Comparison of ENCODE assay signal across 1 cellular context in genomic region chr22:46604306-46604690, GRCh38.
TF ChIP-seq lines count a peak whose summit lies in the region.

No MANE protein-coding gene starts in this region.

TF ChIP-seq in K562, 482 proteins besides CTCF, POLR2A, EP300 and RAD21 (continued from another document and continues in another):
- TF ChIP-seq, protein P1, sequence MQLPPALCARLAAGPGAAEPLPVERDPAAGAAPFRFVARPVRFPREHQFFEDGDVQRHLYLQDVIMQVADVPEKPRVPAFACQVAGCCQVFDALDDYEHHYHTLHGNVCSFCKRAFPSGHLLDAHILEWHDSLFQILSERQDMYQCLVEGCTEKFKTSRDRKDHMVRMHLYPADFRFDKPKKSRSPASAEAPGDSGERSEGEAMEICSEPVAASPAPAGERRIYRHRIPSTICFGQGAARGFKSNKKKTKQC (CRISPR knock-in tag; IDR thresholded peaks at IDR 0.05) = no peak
- TF ChIP-seq BMI1 (IDR thresholded peaks at IDR 0.05; ENCODE audit: low read length) = no peak
- no peak for TF ChIP-seq FUS (optimal IDR thresholded peaks at IDR 0.05; ENCODE audit: low read depth, low read length)
- no peak for TF ChIP-seq GABPB2 (CRISPR knock-in tag; conservative IDR thresholded peaks at IDR 0.05)
- no peak for TF ChIP-seq ZNF431 (CRISPR knock-in tag; IDR thresholded peaks at IDR 0.05)
- no peak for TF ChIP-seq DACH1 (IDR thresholded peaks at IDR 0.05; ENCODE audit: partially characterized antibody)
- peak; percentile 91 for TF ChIP-seq BRD9 (IDR thresholded peaks at IDR 0.05; ENCODE audit: low read depth, partially characterized antibody)
- no peak for TF ChIP-seq SETDB1 (IDR thresholded peaks at IDR 0.05; ENCODE audit: low read length)
- peak; percentile 73 for TF ChIP-seq MITF (IDR thresholded peaks at IDR 0.05)
- TF ChIP-seq RBM39 (optimal IDR thresholded peaks at IDR 0.05; ENCODE audit: low read depth, low read length) = no peak
- no peak for TF ChIP-seq TARDBP (IDR thresholded peaks at IDR 0.05)
- TF ChIP-seq IRF9 (tag; IDR thresholded peaks at IDR 0.05) = no peak
- no peak for TF ChIP-seq NONO (IDR thresholded peaks at IDR 0.05; ENCODE audit: low read depth in 2 of 2, low read length in 1 of 2)
- TF ChIP-seq ZNF586 (CRISPR knock-in tag; conservative IDR thresholded peaks at IDR 0.05) = no peak
- TF ChIP-seq, protein P2, sequence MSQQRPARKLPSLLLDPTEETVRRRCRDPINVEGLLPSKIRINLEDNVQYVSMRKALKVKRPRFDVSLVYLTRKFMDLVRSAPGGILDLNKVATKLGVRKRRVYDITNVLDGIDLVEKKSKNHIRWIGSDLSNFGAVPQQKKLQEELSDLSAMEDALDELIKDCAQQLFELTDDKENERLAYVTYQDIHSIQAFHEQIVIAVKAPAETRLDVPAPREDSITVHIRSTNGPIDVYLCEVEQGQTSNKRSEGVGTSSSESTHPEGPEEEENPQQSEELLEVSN (IDR thresholded peaks at IDR 0.05; ENCODE audit: borderline replicate concordance in 1 of 2, extremely low read depth in 1 of 2, insufficient read depth in 1 of 2, insufficient read length in 1 of 2, low read depth in 1 of 2, low read length in 1 of 2, poor library complexity in 1 of 2, severe bottlenecking in 1 of 2) = no peak
- peak; percentile 48 for TF ChIP-seq SMAD1 (IDR thresholded peaks at IDR 0.05; ENCODE audit: low read depth, low read length, partially characterized antibody)
- no peak for TF ChIP-seq SAFB (IDR thresholded peaks at IDR 0.05; ENCODE audit: borderline replicate concordance, low read depth, low read length)
- no peak for TF ChIP-seq RFX5 (IDR thresholded peaks at IDR 0.05; ENCODE audit: low read depth, low read length)
- TF ChIP-seq, protein P3, sequence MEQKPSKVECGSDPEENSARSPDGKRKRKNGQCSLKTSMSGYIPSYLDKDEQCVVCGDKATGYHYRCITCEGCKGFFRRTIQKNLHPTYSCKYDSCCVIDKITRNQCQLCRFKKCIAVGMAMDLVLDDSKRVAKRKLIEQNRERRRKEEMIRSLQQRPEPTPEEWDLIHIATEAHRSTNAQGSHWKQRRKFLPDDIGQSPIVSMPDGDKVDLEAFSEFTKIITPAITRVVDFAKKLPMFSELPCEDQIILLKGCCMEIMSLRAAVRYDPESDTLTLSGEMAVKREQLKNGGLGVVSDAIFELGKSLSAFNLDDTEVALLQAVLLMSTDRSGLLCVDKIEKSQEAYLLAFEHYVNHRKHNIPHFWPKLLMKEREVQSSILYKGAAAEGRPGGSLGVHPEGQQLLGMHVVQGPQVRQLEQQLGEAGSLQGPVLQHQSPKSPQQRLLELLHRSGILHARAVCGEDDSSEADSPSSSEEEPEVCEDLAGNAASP (IDR thresholded peaks at IDR 0.05) = no peak
- peak; percentile 83 for TF ChIP-seq SMARCC2 (IDR thresholded peaks at IDR 0.05; ENCODE audit: low read depth)
- TF ChIP-seq TFAM (CRISPR knock-in tag; conservative IDR thresholded peaks at IDR 0.05) = no peak
- peak; percentile 69 for TF ChIP-seq STAT5A (IDR thresholded peaks at IDR 0.05; ENCODE audit: borderline replicate concordance, low read length)
- TF ChIP-seq ZBTB12 (CRISPR knock-in tag; IDR thresholded peaks at IDR 0.05) = no peak
- peak; percentile 95 for TF ChIP-seq CBFA2T3 (IDR thresholded peaks at IDR 0.05)
- TF ChIP-seq ZNF444 (CRISPR knock-in tag; IDR thresholded peaks at IDR 0.05) = no peak
- no peak for TF ChIP-seq PRMT5 (CRISPR knock-in tag; IDR thresholded peaks at IDR 0.05)
- peak; percentile 42 for TF ChIP-seq CTBP1 (IDR thresholded peaks at IDR 0.05; ENCODE audit: borderline replicate concordance)
- no peak for TF ChIP-seq ZFP30 (CRISPR knock-in tag; IDR thresholded peaks at IDR 0.05; ENCODE audit: borderline replicate concordance)
- no peak for TF ChIP-seq ZNF280A (IDR thresholded peaks at IDR 0.05; ENCODE audit: low read depth, partially characterized antibody)
- peak in 1 of 2 experiments; percentile 58; a peak in 1 of 4 replicates for TF ChIP-seq ETV6 (IDR thresholded peaks at IDR 0.05; ENCODE audit: borderline replicate concordance in 1 of 2, low read depth in 2 of 2, low read length in 1 of 2)
- TF ChIP-seq ETV6 (CRISPR knock-in tag; IDR thresholded peaks at IDR 0.05; ENCODE audit: borderline replicate concordance) = no peak
- TF ChIP-seq U2AF2 (optimal IDR thresholded peaks at IDR 0.05; ENCODE audit: low read depth, low read length) = no peak
- no peak for TF ChIP-seq TSC22D4 (tag; IDR thresholded peaks at IDR 0.05)
- TF ChIP-seq, protein P4, sequence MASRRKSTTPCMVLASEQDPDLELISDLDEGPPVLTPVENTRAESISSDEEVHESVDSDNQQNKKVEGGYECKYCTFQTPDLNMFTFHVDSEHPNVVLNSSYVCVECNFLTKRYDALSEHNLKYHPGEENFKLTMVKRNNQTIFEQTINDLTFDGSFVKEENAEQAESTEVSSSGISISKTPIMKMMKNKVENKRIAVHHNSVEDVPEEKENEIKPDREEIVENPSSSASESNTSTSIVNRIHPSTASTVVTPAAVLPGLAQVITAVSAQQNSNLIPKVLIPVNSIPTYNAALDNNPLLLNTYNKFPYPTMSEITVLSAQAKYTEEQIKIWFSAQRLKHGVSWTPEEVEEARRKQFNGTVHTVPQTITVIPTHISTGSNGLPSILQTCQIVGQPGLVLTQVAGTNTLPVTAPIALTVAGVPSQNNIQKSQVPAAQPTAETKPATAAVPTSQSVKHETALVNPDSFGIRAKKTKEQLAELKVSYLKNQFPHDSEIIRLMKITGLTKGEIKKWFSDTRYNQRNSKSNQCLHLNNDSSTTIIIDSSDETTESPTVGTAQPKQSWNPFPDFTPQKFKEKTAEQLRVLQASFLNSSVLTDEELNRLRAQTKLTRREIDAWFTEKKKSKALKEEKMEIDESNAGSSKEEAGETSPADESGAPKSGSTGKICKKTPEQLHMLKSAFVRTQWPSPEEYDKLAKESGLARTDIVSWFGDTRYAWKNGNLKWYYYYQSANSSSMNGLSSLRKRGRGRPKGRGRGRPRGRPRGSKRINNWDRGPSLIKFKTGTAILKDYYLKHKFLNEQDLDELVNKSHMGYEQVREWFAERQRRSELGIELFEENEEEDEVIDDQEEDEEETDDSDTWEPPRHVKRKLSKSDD (conservative IDR thresholded peaks at IDR 0.05; ENCODE audit: low read length) = no peak
- no peak for TF ChIP-seq ESRRB (CRISPR knock-in tag; IDR thresholded peaks at IDR 0.05; ENCODE audit: borderline replicate concordance)
- TF ChIP-seq THAP7 (CRISPR knock-in tag; IDR thresholded peaks at IDR 0.05) = no peak
- TF ChIP-seq CHD7 (IDR thresholded peaks at IDR 0.05; ENCODE audit: low read depth, low read length) = no peak
